Comparison of ENCODE assay signal across 24 cellular contexts in the genomic region with DNA sequence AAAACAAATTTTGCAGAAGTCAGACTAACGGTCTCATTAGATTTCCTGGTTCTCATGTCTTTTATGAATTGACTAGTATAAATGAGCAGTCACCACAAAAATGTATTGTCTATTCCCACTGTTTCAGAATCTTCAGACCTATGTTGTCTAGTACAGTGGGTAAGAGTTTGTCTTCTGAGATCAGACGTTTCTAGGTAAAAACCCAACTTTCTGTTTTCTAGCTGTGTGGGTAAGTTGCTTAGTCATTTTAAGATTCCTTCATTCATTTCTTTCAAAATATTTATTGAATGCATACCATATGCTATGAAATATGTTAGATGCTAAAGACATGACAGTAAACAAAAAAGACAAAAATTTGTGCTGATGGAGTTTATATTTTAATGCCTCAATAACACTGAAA.
DNase-seq lines count a peak whose midpoint lies in the region; ATAC-seq and TF ChIP-seq lines count a peak whose summit lies in the region.
"Had no signal": no experiment of that assay in that cellular context is flagged by ENCODE, and none has a peak within 500 bp of the region (broad histone marks: within the 10 kb centered on the region; RNA-seq: fewer than 3 reads in every experiment).

No MANE protein-coding gene starts in this region.

- H3K4me1 ChIP-seq in OCI-LY3 (ENCODE audit: low read length): peaks cover 19% of the 10 kb centered on the region
- H3K4me1 ChIP-seq: A549, BLaER1 had no signal

- H3K4me3 ChIP-seq in OCI-LY3 (ENCODE audit: low read length): 0 out of 2 replicates have a peak overlapping the region, but pooled peaks have one; percentile 1
- H3K4me3 ChIP-seq: A549, BLaER1, GM23338 had no signal

- no peak overlapping the region for H3K9ac ChIP-seq in OCI-LY3 (ENCODE audit: low read length)
- H3K9ac ChIP-seq: BLaER1 had no signal

- H3K4me2 ChIP-seq in OCI-LY3 (ENCODE audit: low read length): peak overlapping the region; percentile 57
- H3K4me2 ChIP-seq: A549, BLaER1, GM23338 had no signal

- no peaks in the 10 kb centered on the region for H3K79me2 ChIP-seq in OCI-LY3 (ENCODE audit: low read length)

- 0 out of 2 replicates have a peak overlapping the region, but pooled peaks have one; percentile 6 for H3K27ac ChIP-seq in OCI-LY3 (ENCODE audit: low read length)
- H3K27ac ChIP-seq: A549, BLaER1 had no signal

- DNase-seq in iris pigment epithelial cell (ENCODE audit: low read depth) (peak; percentile 84), left lobe of liver (ENCODE audit: low spot score) (no peak), NCI-H1048 (lab: John Stamatoyannopoulos, UW) (no peak)
- DNase-seq in activated CD4-positive, CD25-positive, alpha-beta regulatory T cell treated with anti-CD3 and anti-CD28 coated beads, Interleukin-2, amount 50 U/mL, for 72 hours: no peak
- DNase-seq: CD4-positive, alpha-beta memory T cell; DMS153; GF-D8; HCEC 1CT; MM.1S; NCI-H1092 treated with DMSO at 0.1 percent for 48 hours; NCI-H146; NCI-H2081; NCI-H2171 treated with DMSO at 0.1 percent for 48 hours; NCI-H446 treated with DMSO at 0.1 percent for 48 hours; NCI-H748 treated with DMSO at 0.1 percent for 48 hours; NK-92 treated with Interleukin-12 subunit alpha and Interleukin-12 subunit beta, amount 100 ng/mL, for 24 hours; SW 1271 had no signal

- no peaks in the 10 kb centered on the region for H3K9me3 ChIP-seq in OCI-LY3 (ENCODE audit: insufficient read depth, low read length)
- H3K9me3 ChIP-seq: A549 had no signal

- no peak overlapping the region for H2AFZ ChIP-seq in OCI-LY3 (ENCODE audit: low read depth, low read length)
- H2AFZ ChIP-seq: GM23338 had no signal

- no peaks in the 10 kb centered on the region for H3K36me3 ChIP-seq in OCI-LY3 (replicated peaks; ENCODE audit: low read depth, low read length)
- H3K36me3 ChIP-seq: BLaER1 had no signal

- no peaks in the 10 kb centered on the region for H4K20me1 ChIP-seq in OCI-LY3 (ENCODE audit: insufficient read depth, low read length)
- H4K20me1 ChIP-seq: BLaER1 had no signal

- H3K27me3 ChIP-seq in OCI-LY3 (ENCODE audit: low read depth, low read length): no peaks in the 10 kb centered on the region
- H3K27me3 ChIP-seq: BLaER1 had no signal

- no peak for TF ChIP-seq CTCF in OCI-LY3 (IDR thresholded peaks at IDR 0.05; ENCODE audit: low read depth, low read length)

- ATAC-seq in GM18519 (IDR thresholded peaks at IDR 0.05; ENCODE audit: low FRiP score, unreplicated experiment): peak; percentile 72
- peak; percentile 68 for ATAC-seq in HG02852 (IDR thresholded peaks at IDR 0.05; ENCODE audit: unreplicated experiment)
- no peak for ATAC-seq in left lobe of liver
- ATAC-seq: A549, GM23338, Right ventricle myocardium inferior had no signal
